ENCODE assay signal across 9 cellular contexts in the genomic region with DNA sequence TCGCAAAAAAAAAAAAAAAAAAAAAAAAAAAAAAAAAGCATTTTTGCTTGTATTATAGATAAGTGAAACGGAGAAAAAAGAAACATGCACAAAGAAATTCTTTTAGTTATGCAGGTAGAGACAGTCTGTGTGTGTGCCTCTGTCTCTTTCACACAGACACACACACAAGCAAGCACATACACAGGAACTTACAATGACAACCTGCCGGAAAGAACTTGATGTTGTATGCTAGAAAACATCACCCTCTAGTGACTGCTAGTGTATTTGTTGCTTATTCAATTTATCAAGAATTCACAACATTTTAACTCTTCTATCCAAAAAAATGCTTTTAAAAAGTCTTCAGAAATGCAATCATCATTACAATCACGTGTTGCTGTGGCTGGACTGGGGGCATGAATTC. TPM values are rescaled to one million over a fixed set of nuclear protein-coding genes. Genes with fewer than 3 reads are reported as not detected.
DNase-seq lines count a peak whose midpoint lies in the region; ATAC-seq and TF ChIP-seq lines count a peak whose summit lies in the region.
"Not testable (repeated sequence)": the region's sequence is repeated elsewhere in the genome, so short reads cannot be mapped to it uniquely, and the experiment has no call there.
"Had no signal": no experiment of that assay in that cellular context is flagged by ENCODE, and none has a peak within 500 bp of the region (broad histone marks: within the 10 kb centered on the region; RNA-seq: fewer than 3 reads in every experiment).

No MANE protein-coding gene starts in this region.

- H3K36me3 Mint-ChIP-seq in activated naive CD8-positive, alpha-beta T cell treated with anti-CD3 and anti-CD28 coated beads, Interleukin-2, amount 10 ng/mL, durations not matched to agents 7 days and 5 days = not testable (repeated sequence)

- not testable (repeated sequence) for H3K4me1 ChIP-seq in right lobe of liver; thoracic aorta (ENCODE audit: control insufficient read depth in 1 of 2, low read depth in 2 of 2)

- no CpG with 5 or more reads among the region's 4 CpGs for WGBS in right lobe of liver (ENCODE audit: insufficient coverage, low coverage, low lambda C conversion rate, missing lambda C conversion rate)

- not testable (repeated sequence) for TF ChIP-seq CTCF in right lobe of liver (IDR thresholded peaks at IDR 0.05); thoracic aorta (IDR thresholded peaks at IDR 0.05)

- not testable (repeated sequence) for H3K4me3 ChIP-seq in right lobe of liver, thoracic aorta

- TF ChIP-seq POLR2A in right lobe of liver (IDR thresholded peaks at IDR 0.05) = not testable (repeated sequence)

- H3K9me3 ChIP-seq in right lobe of liver, thoracic aorta: not testable (repeated sequence)

- not testable (repeated sequence) for H3K27me3 Mint-ChIP-seq in activated naive CD8-positive, alpha-beta T cell treated with anti-CD3 and anti-CD28 coated beads, Interleukin-2, amount 10 ng/mL, durations not matched to agents 7 days and 5 days

- not testable (repeated sequence) for DNase-seq in activated naive CD8-positive, alpha-beta T cell treated with anti-CD3 and anti-CD28 coated beads, Interleukin-2, amount 10 ng/mL, durations not matched to agents 7 days and 5 days; left cardiac atrium; right lobe of liver; thoracic aorta (ENCODE audit: low spot score)

- POLR2A ChIA-PET in activated naive CD8-positive, alpha-beta T cell treated with anti-CD3 and anti-CD28 coated beads, Interleukin-2, amount 10 ng/mL, durations not matched to agents 7 days and 5 days (lab: Charles Lee) = not testable (repeated sequence)

- H3K27ac Mint-ChIP-seq in activated naive CD8-positive, alpha-beta T cell treated with anti-CD3 and anti-CD28 coated beads, Interleukin-2, amount 10 ng/mL, durations not matched to agents 7 days and 5 days = not testable (repeated sequence)

- not testable (repeated sequence) for H3K4me1 Mint-ChIP-seq in activated naive CD8-positive, alpha-beta T cell treated with anti-CD3 and anti-CD28 coated beads, Interleukin-2, amount 10 ng/mL, durations not matched to agents 7 days and 5 days

- not testable (repeated sequence) for H3K27ac ChIP-seq in right lobe of liver, thoracic aorta

- not testable (repeated sequence) for H3K27me3 ChIP-seq in right lobe of liver; thoracic aorta (replicated peaks; ENCODE audit: insufficient read depth)

- not testable (repeated sequence) for H3K36me3 ChIP-seq in right lobe of liver, thoracic aorta

- not testable (repeated sequence) for H3K9me3 Mint-ChIP-seq in activated naive CD8-positive, alpha-beta T cell treated with anti-CD3 and anti-CD28 coated beads, Interleukin-2, amount 10 ng/mL, durations not matched to agents 7 days and 5 days

- H3K4me3 Mint-ChIP-seq in activated naive CD8-positive, alpha-beta T cell treated with anti-CD3 and anti-CD28 coated beads, Interleukin-2, amount 10 ng/mL, durations not matched to agents 7 days and 5 days = not testable (repeated sequence)

- intact Hi-C loops in left cardiac atrium (cut with DNase I); right lobe of liver (cut with DNase I): not testable (repeated sequence)

- ATAC-seq in GM18868 (IDR thresholded peaks at IDR 0.05; ENCODE audit: unreplicated experiment) = peak; percentile 45
- peak; percentile 53 for ATAC-seq in HG03378 (IDR thresholded peaks at IDR 0.05; ENCODE audit: unreplicated experiment)
- ATAC-seq in SK-N-SH treated with all-trans-retinoic acid at 6 μM for 48 hours = peak; percentile 84
- peak; percentile 70 for ATAC-seq in activated naive CD8-positive, alpha-beta T cell treated with anti-CD3 and anti-CD28 coated beads, Interleukin-2, amount 10 ng/mL, durations not matched to agents 7 days and 5 days (ENCODE audit: low read depth)
- peak; percentile 71 to 72 for ATAC-seq in left cardiac atrium
- peak; percentile 71 to 79 (median 75) for ATAC-seq in right lobe of liver
- ATAC-seq in thoracic aorta (ENCODE audit: insufficient number of reproducible peaks, low FRiP score, low read depth) = peak; percentile 51

RNA-seq across cellular contexts. Expression of a gene that starts 8.6 kb away (rescaled TPM):
- 1 to 10 TPM in 1 of 2 experiments, under 1 TPM in 1; 0.88 to 1.1 TPM for total RNA-seq in activated naive CD8-positive, alpha-beta T cell treated with anti-CD3 and anti-CD28 coated beads, Interleukin-2, amount 10 ng/mL, durations not matched to agents 7 days and 5 days
- total RNA-seq in left cardiac atrium (1 to 10 TPM; 2.7 to 4.0 TPM), right lobe of liver (under 1 TPM in 1 of 6 experiments, not detected in 5; 0.30 TPM), thoracic aorta (10 to 100 TPM; 24.6 to 66.8 TPM)
- total RNA-seq: GM23338, NCI-H460 had no signal

Comparison
In these comparisons a context has a peak if more than half of its experiments do, and no peak if none do; other contexts are left out.
1. RNA of a gene that starts 8.6 kb away (total RNA-seq): 24.6 to 66.8 TPM in thoracic aorta; 2.7 to 4.0 TPM in left cardiac atrium, 0.88 to 1.1 TPM in activated naive CD8-positive, alpha-beta T cell treated with anti-CD3 and anti-CD28 coated beads, Interleukin-2, amount 10 ng/mL, durations not matched to agents 7 days and 5 days and 0.30 TPM in right lobe of liver; every median in the first group is over 4 times any median in the second.
2. Peak in every context shown above with its lines, with median percentiles within 50 percentile points of each other: ATAC-seq.